ENCODE assay signal across 14 cellular contexts in the genomic region with DNA sequence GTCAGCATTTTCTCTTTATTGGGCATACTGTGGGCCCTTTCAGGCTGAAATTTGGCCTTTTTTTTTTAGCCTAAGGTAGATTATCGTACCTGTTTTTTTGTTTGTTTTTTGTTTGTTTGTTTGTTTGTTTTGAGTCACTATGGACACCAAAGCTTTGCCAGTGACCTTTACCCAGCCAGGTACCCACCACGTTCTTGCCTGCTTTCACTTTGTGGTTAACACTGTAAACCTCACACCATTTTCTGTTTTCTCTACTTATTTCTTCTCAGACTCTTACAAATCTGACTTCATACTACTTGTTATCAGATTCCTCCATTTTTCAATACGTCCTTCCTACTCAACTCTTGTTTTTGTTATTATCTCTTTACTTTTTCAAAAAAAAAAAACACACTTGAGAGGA.
"Had no signal": no experiment of that assay in that cellular context is flagged by ENCODE, and none has a peak within 500 bp of the region (broad histone marks: within the 10 kb centered on the region; RNA-seq: fewer than 3 reads in every experiment).

No MANE protein-coding gene starts in this region.

- H3K27ac ChIP-seq: adrenal gland, neural progenitor cell, pancreas had no signal

- H3K27ac Mint-ChIP-seq: activated CD8-positive, alpha-beta memory T cell treated with anti-CD3 and anti-CD28 coated beads, Interleukin-2, amount 10 ng/mL, durations not matched to agents 7 days and 5 days; neural progenitor cell had no signal

- H3K4me3 ChIP-seq: adrenal gland, neural progenitor cell, pancreas had no signal

- H3K27me3 Mint-ChIP-seq: activated CD8-positive, alpha-beta memory T cell treated with anti-CD3 and anti-CD28 coated beads, Interleukin-2, amount 10 ng/mL, durations not matched to agents 7 days and 5 days had no signal

- H3K4me1 Mint-ChIP-seq: neural progenitor cell had no signal

- H3K4me3 Mint-ChIP-seq: activated CD8-positive, alpha-beta memory T cell treated with anti-CD3 and anti-CD28 coated beads, Interleukin-2, amount 10 ng/mL, durations not matched to agents 7 days and 5 days; neural progenitor cell had no signal

- H3K9me3 ChIP-seq: adrenal gland, pancreas had no signal

- ATAC-seq: activated CD8-positive, alpha-beta memory T cell treated with anti-CD3 and anti-CD28 coated beads, Interleukin-2, amount 10 ng/mL, durations not matched to agents 7 days and 5 days; left ventricle myocardium superior; pancreas had no signal

- H3K27me3 ChIP-seq: neural progenitor cell, pancreas had no signal

- DNase-seq: activated CD4-positive, CD25-positive, alpha-beta regulatory T cell; activated CD8-positive, alpha-beta memory T cell treated with anti-CD3 and anti-CD28 coated beads, Interleukin-2, amount 10 ng/mL, durations not matched to agents 7 days and 5 days; activated naive CD4-positive, alpha-beta T cell treated with Interleukin-2 at 50 U/mL for 16 hours; activated T-cell treated with anti-CD3 and anti-CD28 coated beads, Interleukin-2, amount 50 U/mL, for 48 hours; adrenal gland; caudate nucleus; effector memory CD4-positive, alpha-beta T cell; erythroblast; left ventricle myocardium superior; mesendoderm; stimulated activated CD4-positive, alpha-beta T cell treated with anti-CD3 and anti-CD28 coated beads, Interleukin-4, amount 100 ng/mL, for 1 hour; stimulated activated CD8-positive, alpha-beta memory T cell treated with anti-CD3 and anti-CD28 coated beads, Interleukin-4, amount 100 ng/mL, for 48 hours had no signal
